10 cellular contexts compared by ENCODE assay signal in genomic region chr1:98316286-98316685, GRCh38.
A peak's percentile ranks its signal among the peaks of the same experiment; 100 is the strongest.
DNase-seq lines count a peak whose midpoint lies in the region; ATAC-seq and TF ChIP-seq lines count a peak whose summit lies in the region.
"Had no signal": no experiment of that assay in that cellular context is flagged by ENCODE, and none has a peak within 500 bp of the region (broad histone marks: within the 10 kb centered on the region; RNA-seq: fewer than 3 reads in every experiment).

No MANE protein-coding gene starts in this region.

- no peak for TF ChIP-seq RAD21 in IMR-90 (IDR thresholded peaks at IDR 0.05; ENCODE audit: low read length)

- TF ChIP-seq POLR2A in IMR-90 (IDR thresholded peaks at IDR 0.05; ENCODE audit: low read depth, low read length) = no peak

- H3K27ac ChIP-seq in A673 (ENCODE audit: low read depth, low read length, poor library complexity, severe bottlenecking) (no peak overlapping the region), IMR-90 (ENCODE audit: insufficient read depth, low read length) (no peak overlapping the region), mesendoderm (ENCODE audit: low read depth, low read length) (no peak overlapping the region)

- H2AK9ac ChIP-seq in IMR-90 (replicated peaks; ENCODE audit: low read depth, low read length, poor library complexity) = no peak overlapping the region

- H2BK15ac ChIP-seq in IMR-90 (ENCODE audit: low read depth, low read length) = peak overlapping the region; percentile 36; the same call in 1 of the 3 replicates
- no peak overlapping the region for H2BK15ac ChIP-seq in mesendoderm (replicated peaks; ENCODE audit: low read depth)

- H3K23ac ChIP-seq in IMR-90 (ENCODE audit: low read depth, low read length) = peak overlapping the region; percentile 2; the same call in 1 of the 2 replicates
- no peak overlapping the region for H3K23ac ChIP-seq in mesendoderm (ENCODE audit: low read length)

- H3K27me3 ChIP-seq in A673 (replicated peaks; ENCODE audit: insufficient read depth, low read depth, low read length, poor library complexity) (no peaks in the 10 kb centered on the region), IMR-90 (ENCODE audit: control insufficient read depth, insufficient read depth, low read length) (no peaks in the 10 kb centered on the region), mesendoderm (ENCODE audit: insufficient read depth, low read length, poor library complexity) (no peaks in the 10 kb centered on the region)

- H3K56ac ChIP-seq in IMR-90 (ENCODE audit: extremely low read depth, insufficient read depth, low read length) (no peak overlapping the region), mesendoderm (ENCODE audit: low read length) (no peak overlapping the region)

- no CpG with 5 or more reads among the region's 2 CpGs for WGBS in IMR-90 (ENCODE audit: extremely low coverage in 2 of 2, insufficient read length in 1 of 2), 2 experiments
- WGBS in mesendoderm (ENCODE audit: extremely low coverage, insufficient coverage, low lambda C conversion rate) = no CpG with 5 or more reads among the region's 2 CpGs

- H2BK120ac ChIP-seq in IMR-90 (ENCODE audit: low read depth, low read length) (peak overlapping the region; percentile 91), mesendoderm (ENCODE audit: low read depth, low read length) (no peak overlapping the region)

- H3K18ac ChIP-seq in IMR-90 (ENCODE audit: low read depth, low read length) (no peak overlapping the region), mesendoderm (ENCODE audit: low read length) (no peak overlapping the region)

- H2AK5ac ChIP-seq in IMR-90 (ENCODE audit: low read depth, low read length) = peak overlapping the region; percentile 36
- no peak overlapping the region for H2AK5ac ChIP-seq in mesendoderm (ENCODE audit: low read length)

- H4K8ac ChIP-seq in IMR-90 (ENCODE audit: low read depth in 2 of 2, low read length in 2 of 2) = no peak overlapping the region
- H4K8ac ChIP-seq in mesendoderm (ENCODE audit: low read depth, low read length) = no peak overlapping the region

- DNase-seq in A673 (ENCODE audit: low spot score) = peak; percentile 44
- DNase-seq in IMR-90 = peak; percentile 56
- DNase-seq in amniotic epithelial cell (ENCODE audit: low read depth) = peak; percentile 69
- peak; percentile 52 to 71 for DNase-seq in foreskin fibroblast
- no peak for DNase-seq in activated T-cell treated with anti-CD3 and anti-CD28 coated beads, Interleukin-2, amount 50 U/mL, for 48 hours
- no peak for DNase-seq in mesendoderm
- DNase-seq in activated gamma-delta T cell (lab: John Stamatoyannopoulos, UW) = no peak
- DNase-seq: activated B cell treated with CpG ODN at 0.5 μM for 24 hours had no signal

- H3K9me1 ChIP-seq in IMR-90 (ENCODE audit: insufficient read depth, low read length) = peaks cover 3% of the 10 kb centered on the region; the same call in 1 of the 2 replicates

- intact Hi-C loops in A673 (cut with micrococcal nuclease; ENCODE audit: unreplicated experiment) (no loop called here), IMR-90 (cut with micrococcal nuclease) (no loop called here)

- H3K9ac ChIP-seq in IMR-90 (ENCODE audit: low read depth, low read length) (no peak overlapping the region), mesendoderm (ENCODE audit: low read length) (no peak overlapping the region)

- H3K4ac ChIP-seq in IMR-90 (ENCODE audit: low read depth, low read length) (peak overlapping the region; percentile 31; the same call in 1 of the 2 replicates), mesendoderm (ENCODE audit: low read depth, low read length) (no peak overlapping the region)

- H2AFZ ChIP-seq in IMR-90 (replicated peaks; ENCODE audit: low read length, poor library complexity) = no peak overlapping the region

- no peaks in the 10 kb centered on the region for H3K79me2 ChIP-seq in mesendoderm (ENCODE audit: control insufficient read depth, insufficient read depth, low read length)

- no peak overlapping the region for H4K5ac ChIP-seq in IMR-90 (ENCODE audit: low read depth, low read length)
- H4K5ac ChIP-seq in mesendoderm (ENCODE audit: low read length) = no peak overlapping the region

- H3K4me1 ChIP-seq in A673 (ENCODE audit: insufficient read depth, low read length, poor library complexity, severe bottlenecking) (peaks cover 15% of the 10 kb centered on the region), IMR-90 (ENCODE audit: control insufficient read depth, insufficient read depth, low read length) (peaks cover 8% of the 10 kb centered on the region), mesendoderm (ENCODE audit: control insufficient read depth, low read depth, low read length) (no peaks in the 10 kb centered on the region)

- H3K79me1 ChIP-seq in IMR-90 (ENCODE audit: low read depth in 1 of 2, low read length in 2 of 2) (no peaks in the 10 kb centered on the region), mesendoderm (ENCODE audit: low read length) (no peaks in the 10 kb centered on the region)

- CTCF ChIA-PET in A673 (lab: Charles Lee) (no interaction called here), IMR-90 (lab: Yijun Ruan, JAX) (interaction anchor here (0.7 kb wide), 1 partner anchor 137 kb away, joined by 3 read pairs; no protein-coding TSS in a partner anchor)

- peak overlapping the region; percentile 61 for H2BK20ac ChIP-seq in IMR-90 (ENCODE audit: low read depth, low read length)

- H2BK5ac ChIP-seq in IMR-90 (ENCODE audit: low read depth, low read length, poor library complexity, severe bottlenecking) (no peak overlapping the region), mesendoderm (ENCODE audit: low read length) (no peak overlapping the region)

- POLR2A ChIA-PET in A673 (lab: Charles Lee; ENCODE audit: low non-redundant PET) (no interaction called here), IMR-90 (lab: Charles Lee; ENCODE audit: unreplicated experiment) (no interaction called here)

- peak; percentile 57 for ATAC-seq in IMR-90 (ENCODE audit: low read depth)
- no peak for ATAC-seq in GM18517 (IDR thresholded peaks at IDR 0.05; ENCODE audit: unreplicated experiment)

- peak overlapping the region; percentile 23; the same call in 1 of the 2 replicates for H4K91ac ChIP-seq in IMR-90 (ENCODE audit: insufficient read depth, low read depth, low read length)

- no peaks in the 10 kb centered on the region for H4K20me1 ChIP-seq in IMR-90 (ENCODE audit: insufficient read depth, low read length)

- BruUV-seq in A673 (replicated peaks; lab: Mats Ljungman, UMichigan) (no TSS peak), IMR-90 (replicated peaks; lab: Mats Ljungman, UMichigan) (no TSS peak)

- peak overlapping the region; percentile 2; the same call in 1 of the 2 replicates for H3K14ac ChIP-seq in IMR-90 (replicated peaks; ENCODE audit: low read depth, low read length)

- H3K4me3 ChIP-seq in A673 (ENCODE audit: low read depth, low read length, poor library complexity, severe bottlenecking) (no peak overlapping the region), IMR-90 (ENCODE audit: insufficient read depth, low read depth, low read length) (no peak overlapping the region), foreskin fibroblast (ENCODE audit: low read depth in 1 of 2, low read length in 2 of 2) (no peak overlapping the region), mesendoderm (ENCODE audit: low read length) (no peak overlapping the region)
- H3K4me3 ChIP-seq: lung had no signal

- dilution Hi-C loops in IMR-90 (cut with HindIII; ENCODE audit: low sequenced_read_pairs, unreplicated experiment) = no loop called here

- H3K9me3 ChIP-seq in A673 (ENCODE audit: low read depth, low read length, poor library complexity, severe bottlenecking) (peaks cover 4% of the 10 kb centered on the region), IMR-90 (ENCODE audit: control insufficient read depth, insufficient read depth, low read length) (no peaks in the 10 kb centered on the region)

- in situ Hi-C loops in IMR-90 (cut with MboI; ENCODE audit: low sequenced_read_pairs) = no loop called here

- H3K4me2 ChIP-seq in IMR-90 (ENCODE audit: low read depth, low read length) = no peak overlapping the region
- no peak overlapping the region for H3K4me2 ChIP-seq in mesendoderm (ENCODE audit: low read length)

- no peak for TF ChIP-seq CTCF in A673 (conservative IDR thresholded peaks at IDR 0.05; ENCODE audit: low read depth, low read length)
- TF ChIP-seq CTCF in IMR-90 (conservative IDR thresholded peaks at IDR 0.05; ENCODE audit: low read depth, low read length) = no peak
- no peak for TF ChIP-seq CTCF in foreskin fibroblast (IDR thresholded peaks at IDR 0.05; ENCODE audit: low read depth, low read length)

- no peaks in the 10 kb centered on the region for H3K36me3 ChIP-seq in A673 (ENCODE audit: insufficient read depth, low read length, poor library complexity, severe bottlenecking)
- no peaks in the 10 kb centered on the region for H3K36me3 ChIP-seq in IMR-90 (ENCODE audit: control insufficient read depth, insufficient read depth, low read length)
- no peaks in the 10 kb centered on the region for H3K36me3 ChIP-seq in mesendoderm (ENCODE audit: control insufficient read depth, insufficient read depth, low read length)

TF ChIP-seq in IMR-90, 13 proteins besides CTCF, POLR2A, EP300 and RAD21:
- no peak for TF ChIP-seq CEBPB (IDR thresholded peaks at IDR 0.05; ENCODE audit: low read depth, low read length)
- no peak for TF ChIP-seq BHLHE40 (IDR thresholded peaks at IDR 0.05; ENCODE audit: low read depth, low read length)
- no peak for TF ChIP-seq RFX5 (IDR thresholded peaks at IDR 0.05; ENCODE audit: low read depth, low read length)
- no peak for TF ChIP-seq FOS (IDR thresholded peaks at IDR 0.05; ENCODE audit: low read depth, low read length)
- TF ChIP-seq, protein P1, sequence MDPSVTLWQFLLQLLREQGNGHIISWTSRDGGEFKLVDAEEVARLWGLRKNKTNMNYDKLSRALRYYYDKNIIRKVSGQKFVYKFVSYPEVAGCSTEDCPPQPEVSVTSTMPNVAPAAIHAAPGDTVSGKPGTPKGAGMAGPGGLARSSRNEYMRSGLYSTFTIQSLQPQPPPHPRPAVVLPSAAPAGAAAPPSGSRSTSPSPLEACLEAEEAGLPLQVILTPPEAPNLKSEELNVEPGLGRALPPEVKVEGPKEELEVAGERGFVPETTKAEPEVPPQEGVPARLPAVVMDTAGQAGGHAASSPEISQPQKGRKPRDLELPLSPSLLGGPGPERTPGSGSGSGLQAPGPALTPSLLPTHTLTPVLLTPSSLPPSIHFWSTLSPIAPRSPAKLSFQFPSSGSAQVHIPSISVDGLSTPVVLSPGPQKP (IDR thresholded peaks at IDR 0.05; ENCODE audit: borderline replicate concordance, low read depth, low read length) = no peak
- TF ChIP-seq CHD1 (IDR thresholded peaks at IDR 0.05; ENCODE audit: low read depth, low read length) = no peak
TF ChIP-seq in IMR-90: peak in this region for 0.

Comparison
In these comparisons a context has a peak if more than half of its experiments do, and no peak if none do; other contexts are left out.
1. DNase-seq: peak in A673 (single experiment), IMR-90 (single experiment), amniotic epithelial cell (single experiment) and foreskin fibroblast (2 of 2); none in activated T-cell treated with anti-CD3 and anti-CD28 coated beads, Interleukin-2, amount 50 U/mL, for 48 hours (0 of 2), mesendoderm (single experiment) and activated gamma-delta T cell (single experiment).